Comparison of ENCODE assay signal across 8 cellular contexts in genomic region chr12:110100315-110100970, GRCh38. TPM values are rescaled to one million over a fixed set of nuclear protein-coding genes. Genes with fewer than 3 reads are reported as not detected.
DNase-seq lines count a peak whose midpoint lies in the region; ATAC-seq and FAIRE-seq lines count a peak whose summit lies in the region.

No MANE protein-coding gene starts in this region.

- peak; percentile 4 for FAIRE-seq in endometrium (lab: Jason Lieb, UNC)

- H3K4me3 ChIP-seq in muscle layer of colon (ENCODE audit: low read depth in 1 of 2, low read length in 2 of 2), result no peak overlapping the region

- peak overlapping the region; percentile 35 for H3K27ac ChIP-seq in muscle layer of colon (ENCODE audit: low read depth, low read length)

- no peaks in the 10 kb centered on the region for H3K9me3 Mint-ChIP-seq in stimulated activated effector memory CD8-positive, alpha-beta T cell treated with anti-CD3 and anti-CD28 coated beads, Interleukin-12 subunit alpha, Interleukin-12 subunit beta, amount 100 ng/mL, for 72 hours

- ATAC-seq in GM19467 (IDR thresholded peaks at IDR 0.05; ENCODE audit: unreplicated experiment) (peak; percentile 92), HG03565 (IDR thresholded peaks at IDR 0.05; ENCODE audit: unreplicated experiment) (peak; percentile 91)
- ATAC-seq in stimulated activated effector memory CD8-positive, alpha-beta T cell treated with anti-CD3 and anti-CD28 coated beads, Interleukin-12 subunit alpha, Interleukin-12 subunit beta, amount 100 ng/mL, for 72 hours, result peak; percentile 72

- in situ Hi-C loops in Caki2 (cut with HindIII; ENCODE audit: low pct_unique_long_range_greater_than_20kb, low sequenced_read_pairs), result no loop called here

- no peaks in the 10 kb centered on the region for H3K36me3 ChIP-seq in muscle layer of colon (ENCODE audit: insufficient read depth, low read length)

- H3K4me1 Mint-ChIP-seq in stimulated activated effector memory CD8-positive, alpha-beta T cell treated with anti-CD3 and anti-CD28 coated beads, Interleukin-12 subunit alpha, Interleukin-12 subunit beta, amount 100 ng/mL, for 72 hours, result peaks cover 9% of the 10 kb centered on the region

- H3K4me1 ChIP-seq in muscle layer of colon (ENCODE audit: insufficient read depth, low read length), result peaks cover 6% of the 10 kb centered on the region

- H3K4me3 Mint-ChIP-seq in stimulated activated effector memory CD8-positive, alpha-beta T cell treated with anti-CD3 and anti-CD28 coated beads, Interleukin-12 subunit alpha, Interleukin-12 subunit beta, amount 100 ng/mL, for 72 hours, result no peak overlapping the region

- DNase-seq in Caki2 (ENCODE audit: low read depth) (peak; percentile 55), NOMO-1 treated with dmso at 0.1 percent for 144 hours (lab: John Stamatoyannopoulos, UW; ENCODE audit: unreplicated experiment) (peak; percentile 91)
- DNase-seq in activated CD8-positive, alpha-beta memory T cell treated with anti-CD3 and anti-CD28 coated beads for 4 hours (ENCODE audit: low read depth in 2 of 2), result peak; percentile 27 to 34
- DNase-seq in stimulated activated effector memory CD8-positive, alpha-beta T cell treated with anti-CD3 and anti-CD28 coated beads, Interleukin-12 subunit alpha, Interleukin-12 subunit beta, amount 100 ng/mL, for 72 hours (ENCODE audit: low spot score in 2 of 2), result peak; percentile 42 to 71

- H3K27ac Mint-ChIP-seq in stimulated activated effector memory CD8-positive, alpha-beta T cell treated with anti-CD3 and anti-CD28 coated beads, Interleukin-12 subunit alpha, Interleukin-12 subunit beta, amount 100 ng/mL, for 72 hours, result no peak overlapping the region

- no peaks in the 10 kb centered on the region for H3K27me3 ChIP-seq in muscle layer of colon (ENCODE audit: control insufficient read depth in 1 of 2, insufficient read depth in 2 of 2, low read length in 2 of 2)

- H3K9ac ChIP-seq in muscle layer of colon (ENCODE audit: low read length), result no peak overlapping the region

- H3K9me3 ChIP-seq in muscle layer of colon (ENCODE audit: low read length), result no peaks in the 10 kb centered on the region

- no peaks in the 10 kb centered on the region for H3K36me3 Mint-ChIP-seq in stimulated activated effector memory CD8-positive, alpha-beta T cell treated with anti-CD3 and anti-CD28 coated beads, Interleukin-12 subunit alpha, Interleukin-12 subunit beta, amount 100 ng/mL, for 72 hours

RNA-seq across cellular contexts. Expression of gene IFT81, which starts 23.7 kb away (rescaled TPM):
- total RNA-seq in Caki2 (2014; rRNA removed; shearing (Covaris generic); ENCODE audit: low replicate concordance), result 14.5 and 21.1 TPM in 2 replicates

RNA-seq across cellular contexts. Expression of gene C12orf76, which starts 52.1 kb away (rescaled TPM):
- 3.6 and 8.6 TPM in 2 replicates for total RNA-seq in Caki2 (2014; rRNA removed; shearing (Covaris generic); ENCODE audit: low replicate concordance)

Comparison
In these comparisons a context has a peak if more than half of its experiments do, and no peak if none do; other contexts are left out.
1. DNase-seq: peak in every context shown above with its lines; median percentile 91 in NOMO-1 treated with dmso at 0.1 percent for 144 hours; 56 in stimulated activated effector memory CD8-positive, alpha-beta T cell treated with anti-CD3 and anti-CD28 coated beads, Interleukin-12 subunit alpha, Interleukin-12 subunit beta, amount 100 ng/mL, for 72 hours; 55 in Caki2; 30 in activated CD8-positive, alpha-beta memory T cell treated with anti-CD3 and anti-CD28 coated beads for 4 hours.